ENCODE assay signal across 19 cellular contexts in the genomic region with DNA sequence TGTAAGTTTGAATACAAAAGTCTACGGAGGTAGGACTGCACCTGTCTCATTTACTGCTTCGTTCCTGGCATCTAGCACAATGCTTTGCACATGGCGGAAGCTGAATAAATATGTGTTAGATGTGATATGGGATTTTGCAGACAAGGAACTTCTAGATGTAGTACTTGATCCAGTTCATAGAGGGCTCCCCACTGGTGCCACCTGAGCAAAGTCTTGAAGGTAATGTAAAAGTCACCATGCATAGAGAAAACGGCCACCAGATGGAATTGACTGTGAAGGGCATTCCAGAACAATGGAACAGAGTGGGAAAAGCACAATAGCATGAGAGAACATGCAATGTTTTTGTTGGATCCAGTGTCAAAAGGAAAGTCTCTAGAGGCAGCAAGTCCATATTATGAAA.
DNase-seq lines count a peak whose midpoint lies in the region; FAIRE-seq and TF ChIP-seq lines count a peak whose summit lies in the region.
"Had no signal": no experiment of that assay in that cellular context is flagged by ENCODE, and none has a peak within 500 bp of the region (broad histone marks: within the 10 kb centered on the region; RNA-seq: fewer than 3 reads in every experiment).

No MANE protein-coding gene starts in this region.

- no peak overlapping the region for H3K4ac ChIP-seq in H1 (replicated peaks; ENCODE audit: insufficient read length, low read depth, low read length)

- H3K23me2 ChIP-seq in H1 (ENCODE audit: low read depth, low read length) = no peaks in the 10 kb centered on the region

- H3K27ac ChIP-seq in C4-2B = no peak overlapping the region
- no peak overlapping the region for H3K27ac ChIP-seq in Karpas-422 (ENCODE audit: low read length)
- no peak overlapping the region for H3K27ac ChIP-seq in H1 (ENCODE audit: low read depth, low read length)

- H4K20me1 ChIP-seq in Karpas-422 (ENCODE audit: insufficient read depth, low read depth, low read length) (no peaks in the 10 kb centered on the region), H1 (replicated peaks in 1 of 2; ENCODE audit: control insufficient read depth in 1 of 2, insufficient read depth in 2 of 2, low read length in 2 of 2) (no peaks in the 10 kb centered on the region)

- H3K79me1 ChIP-seq in H1 (ENCODE audit: low read depth, low read length) = no peaks in the 10 kb centered on the region

- WGBS in H1 (ENCODE audit: extremely low coverage in 1 of 2, insufficient coverage in 1 of 2, insufficient read length in 1 of 2, insufficient replicate concordance in 2 of 2, low coverage in 1 of 2, low lambda C conversion rate in 2 of 2, missing lambda C conversion rate in 1 of 2), 2 experiments = 85% methylated on average over 4 of the region's 4 CpGs; no CpG with 5 or more reads in 1 of the 2 experiments

- no peak overlapping the region for H3K14ac ChIP-seq in H1 (ENCODE audit: insufficient read length)

- no peak overlapping the region for H3K23ac ChIP-seq in H1 (ENCODE audit: insufficient read length)

- H3K9me2 ChIP-seq in Karpas-422 (replicated peaks; ENCODE audit: insufficient read depth, low read length) = no peaks in the 10 kb centered on the region

- H3K36me3 ChIP-seq in BE2C (no peaks in the 10 kb centered on the region), Karpas-422 (ENCODE audit: insufficient read depth, low read length) (no peaks in the 10 kb centered on the region), H1 (ENCODE audit: control insufficient read depth in 2 of 4, insufficient read depth in 4 of 4, low read length in 3 of 4) (no peaks in the 10 kb centered on the region)

- H4K8ac ChIP-seq in H1 (ENCODE audit: extremely low read depth, insufficient read depth, low read length) = no peak overlapping the region

- peak overlapping the region; percentile 18; the same call in 1 of the 2 replicates for H2BK12ac ChIP-seq in H1 (ENCODE audit: low read depth, low read length)

- H3K79me2 ChIP-seq in Karpas-422 (ENCODE audit: low read length) (no peaks in the 10 kb centered on the region), H1 (ENCODE audit: control insufficient read depth in 1 of 2, insufficient read depth in 2 of 2, low read length in 2 of 2) (no peaks in the 10 kb centered on the region)

- 0 out of 2 replicates have a peak overlapping the region, but pooled peaks have one; percentile 9 for H3K18ac ChIP-seq in H1 (ENCODE audit: extremely low read depth, low read length)

- FAIRE-seq in H1 (lab: Jason Lieb, UNC) = no peak
- FAIRE-seq: D721Med, G401.6, GM19239 had no signal

- H3K4me1 ChIP-seq in BE2C = no peaks in the 10 kb centered on the region; the same call in 1 of the 2 replicates
- H3K4me1 ChIP-seq in Karpas-422 (ENCODE audit: low read length) = no peaks in the 10 kb centered on the region
- peaks cover 3 to 11% (median 8%) of the 10 kb centered on the region in 4 experiments; a peak in 5 of 7 replicates for H3K4me1 ChIP-seq in H1 (replicated peaks in 1 of 4; ENCODE audit: control insufficient read depth in 3 of 4, insufficient read depth in 4 of 4, low read length in 3 of 4)

- H2AK5ac ChIP-seq in H1 (ENCODE audit: low read depth, low read length) = no peak overlapping the region

- TF ChIP-seq CTCF in BE2C (IDR thresholded peaks at IDR 0.05; ENCODE audit: low read depth, low read length) (peak; percentile 26), C4-2B (conservative IDR thresholded peaks at IDR 0.05) (peak; percentile 31), H1 (IDR thresholded peaks at IDR 0.05; ENCODE audit: control extremely low read depth in 1 of 3, insufficient read depth in 1 of 3, low read depth in 1 of 3, low read length in 3 of 3) (peak in 2 of 3 experiments; percentile 8 to 17; a peak in 2 of 4 replicates)

- CTCF ChIA-PET in H1 (lab: Charles Lee; ENCODE audit: partially characterized antibody) = no interaction called here

- H3K27me3 ChIP-seq in BE2C (no peaks in the 10 kb centered on the region), Karpas-422 (ENCODE audit: low read length) (no peaks in the 10 kb centered on the region), H1 (replicated peaks in 1 of 4; ENCODE audit: control insufficient read depth in 3 of 4, extremely low read depth in 1 of 4, insufficient read depth in 3 of 4, low read length in 3 of 4) (peaks cover 0 to 1% (median 0%) of the 10 kb centered on the region in 4 experiments; a peak in 1 of 7 replicates)

- TF ChIP-seq POLR2A in H1 (IDR thresholded peaks at IDR 0.05; ENCODE audit: control extremely low read depth in 1 of 2, low read depth in 2 of 2, low read length in 2 of 2) = no peak

- H3K4me2 ChIP-seq in Karpas-422 (ENCODE audit: low read depth, low read length, poor library complexity, severe bottlenecking) (no peak overlapping the region), H1 (ENCODE audit: insufficient read depth in 1 of 2, low read depth in 2 of 2, low read length in 2 of 2) (no peak overlapping the region)

- no peak overlapping the region for H2BK5ac ChIP-seq in H1 (ENCODE audit: low read depth, low read length)

- peak in 1 of 2 experiments; percentile 16; a peak in 2 of 4 replicates for TF ChIP-seq RAD21 in H1 (IDR thresholded peaks at IDR 0.05 in 1 of 2, conservative IDR thresholded peaks at IDR 0.05 in 1 of 2; ENCODE audit: low read depth in 2 of 2, low read length in 2 of 2)

- H2AFZ ChIP-seq in Karpas-422 (ENCODE audit: low read length) = no peak overlapping the region
- H2AFZ ChIP-seq in H1 (ENCODE audit: low read length) = no peak overlapping the region

- peak overlapping the region; percentile 13 for H2BK120ac ChIP-seq in H1 (replicated peaks; ENCODE audit: low read depth, low read length)

- H2BK15ac ChIP-seq in H1 (ENCODE audit: low read length) = no peak overlapping the region

- H4K91ac ChIP-seq in H1 (replicated peaks; ENCODE audit: insufficient read length, low read length) = peak overlapping the region; percentile 75

- POLR2A ChIA-PET in H1 (lab: Charles Lee; ENCODE audit: partially characterized antibody) = no interaction called here

- H3K9ac ChIP-seq in Karpas-422 (ENCODE audit: low read length) (no peak overlapping the region), H1 (replicated peaks in 1 of 4; ENCODE audit: extremely low read depth in 1 of 4, low read depth in 3 of 4, low read length in 3 of 4) (no peak overlapping the region)

- H4K5ac ChIP-seq in H1 (ENCODE audit: insufficient read length, low read depth, low read length) = no peak overlapping the region

- no peak overlapping the region for H3K4me3 ChIP-seq in BE2C (ENCODE audit: low read depth, low read length)
- no peak overlapping the region for H3K4me3 ChIP-seq in Karpas-422 (ENCODE audit: low read length)
- no peak overlapping the region for H3K4me3 ChIP-seq in H1 (ENCODE audit: extremely low read depth in 1 of 4, insufficient read depth in 2 of 4, low read depth in 3 of 4, low read length in 4 of 4)

- H3K9me3 ChIP-seq in BE2C = no peaks in the 10 kb centered on the region
- no peaks in the 10 kb centered on the region for H3K9me3 ChIP-seq in Karpas-422 (ENCODE audit: low read length)
- H3K9me3 ChIP-seq in H1 (ENCODE audit: insufficient read depth in 2 of 2, low read depth in 1 of 2, low read length in 1 of 2) = no peaks in the 10 kb centered on the region

- no peak for DNase-seq in BE2C
- DNase-seq in Karpas-422 = peak; percentile 42
- DNase-seq in H1 (ENCODE audit: low read depth in 1 of 2, low spot score in 2 of 2) = no peak
- DNase-seq in NCI-H2107 treated with DMSO at 0.1 percent for 48 hours (lab: John Stamatoyannopoulos, UW; ENCODE audit: unreplicated experiment) = no peak
- no peak for DNase-seq in DMS79 (lab: John Stamatoyannopoulos, UW)
- DNase-seq in NCI-H1048 (lab: John Stamatoyannopoulos, UW) = no peak
- DNase-seq in NCI-H1436 (lab: John Stamatoyannopoulos, UW) = no peak
- DNase-seq: ACHN, GOT3, Kasumi-1, NCI-H1417 treated with DMSO at 0.1 percent for 48 hours, NCI-H187 treated with DMSO at 0.1 percent for 48 hours, NCI-H2171 treated with DMSO at 0.1 percent for 48 hours, NCI-H446, T1000 had no signal

- H3K56ac ChIP-seq in H1 (replicated peaks; ENCODE audit: insufficient read length, low read depth, low read length) = no peak overlapping the region

- TF ChIP-seq EP300 in H1 (IDR thresholded peaks at IDR 0.05; ENCODE audit: borderline replicate concordance in 1 of 2, low read depth in 2 of 2, low read length in 2 of 2) = no peak

- H2BK20ac ChIP-seq in H1 (ENCODE audit: low read length) = peak overlapping the region; percentile 16; the same call in 1 of the 2 replicates

TF ChIP-seq in H1, 55 proteins besides CTCF, POLR2A, EP300 and RAD21:
- TF ChIP-seq EZH2 (IDR thresholded peaks at IDR 0.05; ENCODE audit: low read depth, low read length, severe bottlenecking) (no peak), SIRT6 (IDR thresholded peaks at IDR 0.05; ENCODE audit: low read length) (no peak), CREB1 (IDR thresholded peaks at IDR 0.05) (no peak)
